Comparison of ENCODE assay signal across 13 cellular contexts in the genomic region with DNA sequence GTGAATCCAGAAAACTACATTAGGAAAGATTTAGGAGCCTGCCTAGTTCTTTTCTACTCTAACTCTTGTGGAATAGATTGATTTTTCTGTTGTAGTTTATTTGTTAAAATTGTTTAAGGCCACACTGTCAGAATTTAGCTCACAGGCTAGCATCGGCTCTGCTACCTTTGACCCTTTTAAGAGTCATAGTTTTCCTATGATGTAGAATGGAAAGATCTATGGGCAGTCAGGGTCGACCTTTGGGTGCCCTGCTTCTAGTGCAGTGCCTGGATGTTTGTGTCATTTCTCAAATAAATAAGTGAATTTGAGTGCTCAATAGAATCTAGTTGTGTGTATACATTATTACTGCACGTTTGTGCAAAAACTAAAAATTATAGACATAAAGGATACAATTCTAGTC.
"Had no signal": no experiment of that assay in that cellular context is flagged by ENCODE, and none has a peak within 500 bp of the region (broad histone marks: within the 10 kb centered on the region; RNA-seq: fewer than 3 reads in every experiment).

No MANE protein-coding gene starts in this region.

- H3K27ac Mint-ChIP-seq: activated CD4-positive, alpha-beta memory T cell treated with anti-CD3 and anti-CD28 coated beads for 36 hours; activated naive CD8-positive, alpha-beta T cell treated with anti-CD3 and anti-CD28 coated beads, Interleukin-2, amount 10 ng/mL, durations not matched to agents 7 days and 5 days; natural killer cell had no signal

- H3K36me3 Mint-ChIP-seq: activated CD4-positive, alpha-beta memory T cell treated with anti-CD3 and anti-CD28 coated beads for 36 hours; activated naive CD8-positive, alpha-beta T cell treated with anti-CD3 and anti-CD28 coated beads, Interleukin-2, amount 10 ng/mL, durations not matched to agents 7 days and 5 days; natural killer cell had no signal

- H3K4me3 Mint-ChIP-seq: activated CD4-positive, alpha-beta memory T cell treated with anti-CD3 and anti-CD28 coated beads for 36 hours; activated naive CD8-positive, alpha-beta T cell treated with anti-CD3 and anti-CD28 coated beads, Interleukin-2, amount 10 ng/mL, durations not matched to agents 7 days and 5 days; activated T-cell treated with anti-CD3 and anti-CD28 coated beads, Interleukin-2, amount 50 U/mL, for 4 hours; natural killer cell had no signal

- H3K9me3 ChIP-seq: lower lobe of right lung, mucosa of descending colon, psoas muscle had no signal

- H3K4me1 ChIP-seq: lower lobe of right lung, psoas muscle had no signal

- ATAC-seq: activated T-cell treated with anti-CD3 and anti-CD28 coated beads, Interleukin-2, amount 50 U/mL, for 4 hours; psoas muscle had no signal

- H3K9me3 Mint-ChIP-seq: activated CD4-positive, alpha-beta memory T cell treated with anti-CD3 and anti-CD28 coated beads for 36 hours; activated naive CD8-positive, alpha-beta T cell treated with anti-CD3 and anti-CD28 coated beads, Interleukin-2, amount 10 ng/mL, durations not matched to agents 7 days and 5 days had no signal

- H3K4me3 ChIP-seq: lower lobe of right lung, mucosa of descending colon, psoas muscle had no signal

- H3K4me1 Mint-ChIP-seq: activated naive CD8-positive, alpha-beta T cell treated with anti-CD3 and anti-CD28 coated beads, Interleukin-2, amount 10 ng/mL, durations not matched to agents 7 days and 5 days; natural killer cell had no signal

- H3K27me3 Mint-ChIP-seq: activated CD4-positive, alpha-beta memory T cell treated with anti-CD3 and anti-CD28 coated beads for 36 hours had no signal

- H3K36me3 ChIP-seq: lower lobe of right lung had no signal

- DNase-seq: activated CD4-positive, alpha-beta memory T cell treated with anti-CD3 and anti-CD28 coated beads for 36 hours; activated gamma-delta T cell treated with Interleukin-2 at 50 U/mL for 16 hours; activated naive CD8-positive, alpha-beta T cell treated with anti-CD3 and anti-CD28 coated beads, Interleukin-2, amount 10 ng/mL, durations not matched to agents 7 days and 5 days; activated T-cell treated with anti-CD3 and anti-CD28 coated beads, Interleukin-2, amount 50 U/mL, for 4 hours; anterior cingulate cortex; cerebellar nuclear complex; lower lobe of right lung; mucosa of descending colon; natural killer cell; occipital lobe; psoas muscle; stimulated activated CD4-positive, alpha-beta T cell treated with anti-CD3 and anti-CD28 coated beads, Interleukin-12 subunit alpha, Interleukin-12 subunit beta, amount 100 ng/mL, for 4 hours; stimulated activated naive CD8-positive, alpha-beta T cell treated with anti-CD3 and anti-CD28 coated beads, Interleukin-15, Interleukin-2, amounts not matched to agents 100 U/mL and 50 U/mL, for 24 hours had no signal

- H3K27ac ChIP-seq: lower lobe of right lung, psoas muscle had no signal
